Comparison of ENCODE assay signal across 27 cellular contexts in genomic region chr4:14524236-14524635, GRCh38.
"Had no signal": no experiment of that assay in that cellular context is flagged by ENCODE, and none has a peak within 500 bp of the region (broad histone marks: within the 10 kb centered on the region; RNA-seq: fewer than 3 reads in every experiment).

No MANE protein-coding gene starts in this region.

- H3K4me3 ChIP-seq: colonic mucosa, gastrocnemius medialis, right lobe of liver, skin epidermis, upper lobe of left lung, vagina had no signal

- H3K27ac ChIP-seq: colonic mucosa, epithelial cell of prostate, gastrocnemius medialis, neutrophil, right lobe of liver, skin epidermis, upper lobe of left lung, vagina, WERI-Rb-1 had no signal

- H3K36me3 ChIP-seq: colonic mucosa, gastrocnemius medialis, neutrophil, right lobe of liver, upper lobe of left lung, vagina, WERI-Rb-1 had no signal

- H3K4me1 ChIP-seq: colonic mucosa, gastrocnemius medialis, right lobe of liver, upper lobe of left lung, vagina had no signal

- H3K9me3 ChIP-seq: colonic mucosa, gastrocnemius medialis, neutrophil, right lobe of liver, upper lobe of left lung, vagina had no signal

- ATAC-seq: activated CD4-positive, CD25-positive, alpha-beta regulatory T cell treated with anti-CD3 and anti-CD28 coated beads, Interleukin-2, amount 50 U/mL, for 24 hours; gastrocnemius medialis; left colon; right lobe of liver; stimulated activated effector memory CD8-positive, alpha-beta T cell treated with anti-CD3 and anti-CD28 coated beads, Interleukin-12 subunit alpha, Interleukin-12 subunit beta, amount 100 ng/mL, for 72 hours had no signal

- DNase-seq: activated CD4-positive, alpha-beta T cell treated with anti-CD3 and anti-CD28 coated beads for 48 hours; activated CD4-positive, alpha-beta T cell treated with anti-CD3 and anti-CD28 coated beads, Interleukin-2, amount 50 U/mL, for 48 hours; activated CD8-positive, alpha-beta memory T cell treated with anti-CD3 and anti-CD28 coated beads for 24 hours; activated effector memory CD4-positive, alpha-beta T cell treated with Interleukin-2 at 50 U/mL for 16 hours; activated naive CD4-positive, alpha-beta T cell treated with Interleukin-2 at 50 U/mL for 16 hours; aorta; colonic mucosa; effector CD8-positive, alpha-beta T cell; gastrocnemius medialis; glutamatergic neuron; islet precursor cell; left colon; mammary epithelial cell; naive B cell; nephron progenitor cell; right lobe of liver; stimulated activated CD4-positive, alpha-beta T cell treated with anti-CD3 and anti-CD28 coated beads, Interleukin-4, amount 100 ng/mL, for 24 hours; substantia nigra; T-helper 9 cell; upper lobe of left lung; WERI-Rb-1 had no signal

- H3K27me3 ChIP-seq: colonic mucosa, gastrocnemius medialis, neutrophil, right lobe of liver, upper lobe of left lung, vagina had no signal
